In the genomic region with DNA sequence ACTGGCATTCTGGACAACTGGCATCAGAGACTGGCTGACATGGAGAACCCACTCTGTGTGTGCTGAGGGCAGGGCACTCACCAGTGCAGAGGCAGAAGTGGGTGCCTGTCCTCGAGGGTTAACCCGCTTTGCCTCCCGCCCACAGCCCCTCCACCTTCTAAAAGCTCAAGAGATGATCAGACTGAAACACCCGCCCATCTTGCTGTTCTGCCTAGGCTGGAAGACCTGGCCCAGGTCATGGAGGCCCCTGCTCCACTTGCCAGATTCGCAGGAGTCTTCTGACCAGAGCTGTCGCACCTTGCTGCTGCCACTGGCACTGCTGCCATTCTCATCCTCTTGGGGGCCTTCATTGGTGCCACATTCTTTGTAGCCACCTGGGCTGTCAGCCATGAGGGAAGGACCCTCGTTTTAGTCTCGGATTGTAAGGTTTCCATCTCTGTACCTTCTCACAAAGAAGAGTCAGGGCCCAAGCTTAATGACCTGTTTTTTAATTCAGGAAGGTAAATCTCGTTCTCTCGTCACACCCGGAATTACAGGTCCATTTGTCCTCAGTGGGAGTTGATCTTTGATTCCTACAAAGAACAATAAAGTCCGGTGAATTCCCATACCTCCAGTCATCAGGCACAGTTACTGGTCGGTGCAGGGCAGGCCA, we compare ENCODE assay signal across 1 cellular context.
TF ChIP-seq lines count a peak whose summit lies in the region.

No MANE protein-coding gene starts in this region.

TF ChIP-seq in HCT116, 20 proteins besides CTCF, POLR2A, EP300 and RAD21 (continued from another document):
- TF ChIP-seq REST (IDR thresholded peaks at IDR 0.05; ENCODE audit: low read depth) (no peak), JUND (IDR thresholded peaks at IDR 0.05) (no peak), EZH2phosphoT487 (IDR thresholded peaks at IDR 0.05; ENCODE audit: borderline replicate concordance) (no peak), CBX3 (IDR thresholded peaks at IDR 0.05; ENCODE audit: low read depth) (no peak)
- TF ChIP-seq, protein P1, sequence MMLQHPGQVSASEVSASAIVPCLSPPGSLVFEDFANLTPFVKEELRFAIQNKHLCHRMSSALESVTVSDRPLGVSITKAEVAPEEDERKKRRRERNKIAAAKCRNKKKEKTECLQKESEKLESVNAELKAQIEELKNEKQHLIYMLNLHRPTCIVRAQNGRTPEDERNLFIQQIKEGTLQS (IDR thresholded peaks at IDR 0.05) = no peak
